14 cellular contexts compared by ENCODE assay signal in the genomic region with DNA sequence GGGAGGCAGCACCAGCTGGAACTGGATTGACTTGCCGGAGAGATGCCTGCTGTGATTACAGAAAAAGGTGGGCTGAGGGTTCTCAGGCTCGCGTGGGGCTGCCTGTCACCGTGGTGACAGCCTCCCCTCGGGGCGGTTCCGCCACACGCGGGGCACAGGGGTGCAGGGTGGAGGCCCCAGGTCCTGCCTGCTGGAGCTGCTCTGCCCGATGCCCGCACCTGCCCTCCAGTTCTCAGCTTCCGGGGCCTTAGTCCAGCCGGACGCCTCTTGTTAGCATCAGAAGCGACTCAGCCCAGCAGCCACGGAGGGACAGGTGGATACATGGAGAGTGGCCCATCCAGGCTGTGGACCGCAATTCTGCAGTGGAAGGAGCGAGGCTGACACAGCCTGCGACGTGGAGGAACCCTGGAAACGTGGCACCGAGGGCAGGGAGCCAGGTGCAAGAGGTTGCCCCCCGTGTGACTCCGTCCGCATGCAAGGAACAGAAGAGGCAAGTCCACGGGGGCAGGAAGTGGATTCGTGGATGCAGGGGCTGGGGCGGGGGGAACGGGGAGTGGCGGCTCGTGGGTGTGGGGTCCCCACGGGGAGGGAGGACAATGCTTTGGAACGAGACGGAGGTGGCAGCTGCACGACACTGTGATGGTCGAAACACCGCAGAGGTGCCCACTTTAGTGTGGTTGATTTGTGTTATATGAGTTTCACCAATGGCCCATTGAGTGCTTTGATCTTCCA.
DNase-seq lines count a peak whose midpoint lies in the region; ATAC-seq and TF ChIP-seq lines count a peak whose summit lies in the region.
"Had no signal": no experiment of that assay in that cellular context is flagged by ENCODE, and none has a peak within 500 bp of the region (broad histone marks: within the 10 kb centered on the region; RNA-seq: fewer than 3 reads in every experiment).

No MANE protein-coding gene starts in this region.

- no peaks in the 10 kb centered on the region for H3K9me3 Mint-ChIP-seq in natural killer cell treated with Interleukin-12 subunit alpha and Interleukin-12 subunit beta and Interleukin-15 and Interleukin-18, amount 100 ng/mL, for 72 hours
- H3K9me3 Mint-ChIP-seq in natural killer cell (no peaks in the 10 kb centered on the region), chondrocyte (ENCODE audit: low read depth) (no peaks in the 10 kb centered on the region)
- H3K9me3 Mint-ChIP-seq: CD4-positive, CD25-positive, alpha-beta regulatory T cell; HFFc6 had no signal

- no peaks in the 10 kb centered on the region for H3K9me2 ChIP-seq in neural cell (ENCODE audit: insufficient read depth, low read length)

- H3K4me3 ChIP-seq in neural cell (ENCODE audit: low read length), result peak overlapping the region; percentile 32

- H2AFZ ChIP-seq in neural cell (ENCODE audit: low read depth, low read length), result peak overlapping the region; percentile 19

- ATAC-seq in natural killer cell treated with Interleukin-12 subunit alpha and Interleukin-12 subunit beta and Interleukin-15 and Interleukin-18, amount 100 ng/mL, for 72 hours, result no peak
- no peak for ATAC-seq in natural killer cell
- ATAC-seq: HepG2 had no signal

- no peaks in the 10 kb centered on the region for H3K4me1 Mint-ChIP-seq in natural killer cell treated with Interleukin-12 subunit alpha and Interleukin-12 subunit beta and Interleukin-15 and Interleukin-18, amount 100 ng/mL, for 72 hours (ENCODE audit: low read depth in 2 of 2)
- H3K4me1 Mint-ChIP-seq in natural killer cell, result no peaks in the 10 kb centered on the region
- no peaks in the 10 kb centered on the region for H3K4me1 Mint-ChIP-seq in chondrocyte (ENCODE audit: low read depth)
- H3K4me1 Mint-ChIP-seq: CD4-positive, CD25-positive, alpha-beta regulatory T cell had no signal

- H3K36me3 ChIP-seq in neural cell (ENCODE audit: insufficient read depth, low read length), result no peaks in the 10 kb centered on the region
- H3K36me3 ChIP-seq: BE2C had no signal

- H3K4me3 Mint-ChIP-seq in natural killer cell treated with Interleukin-12 subunit alpha and Interleukin-12 subunit beta and Interleukin-15 and Interleukin-18, amount 100 ng/mL, for 72 hours, result no peak overlapping the region
- H3K4me3 Mint-ChIP-seq in natural killer cell (no peak overlapping the region), chondrocyte (ENCODE audit: unreplicated experiment) (no peak overlapping the region)
- H3K4me3 Mint-ChIP-seq: CD4-positive, CD25-positive, alpha-beta regulatory T cell; HFFc6 had no signal

- H3K9me3 ChIP-seq in neural cell (ENCODE audit: low read length), result no peaks in the 10 kb centered on the region
- H3K9me3 ChIP-seq: BE2C had no signal

- peak overlapping the region; percentile 53 for H3K9ac ChIP-seq in neural cell (ENCODE audit: low read length)

- intact Hi-C loops in natural killer cell (cut with micrococcal nuclease), result no loop called here

- TF ChIP-seq EP300 in neural cell (conservative IDR thresholded peaks at IDR 0.05; ENCODE audit: poor library complexity, severe bottlenecking), result no peak

- H3K27ac ChIP-seq in neural cell (ENCODE audit: low read length), result peak overlapping the region; percentile 82

- peak; percentile 7 for TF ChIP-seq RAD21 in neural cell (conservative IDR thresholded peaks at IDR 0.05)

- peak overlapping the region; percentile 38 for H3K4me2 ChIP-seq in neural cell (ENCODE audit: low read length)

- H4K20me1 ChIP-seq in neural cell (ENCODE audit: insufficient read depth), result no peaks in the 10 kb centered on the region

- peaks cover 8% of the 10 kb centered on the region for H3F3A ChIP-seq in neural cell (ENCODE audit: insufficient read depth, low read length, poor library complexity, severe bottlenecking)

- no peaks in the 10 kb centered on the region for H3K27me3 ChIP-seq in neural cell (ENCODE audit: insufficient read depth, low read depth, low read length)

- H3K36me3 Mint-ChIP-seq in natural killer cell treated with Interleukin-12 subunit alpha and Interleukin-12 subunit beta and Interleukin-15 and Interleukin-18, amount 100 ng/mL, for 72 hours, result no peaks in the 10 kb centered on the region
- H3K36me3 Mint-ChIP-seq in natural killer cell (no peaks in the 10 kb centered on the region), chondrocyte (ENCODE audit: low read depth) (no peaks in the 10 kb centered on the region)
- H3K36me3 Mint-ChIP-seq: CD4-positive, CD25-positive, alpha-beta regulatory T cell had no signal

- no peaks in the 10 kb centered on the region for H3K79me2 ChIP-seq in neural cell (replicated peaks; ENCODE audit: insufficient read depth, low read length)

- TF ChIP-seq CTCF in natural killer cell (IDR thresholded peaks at IDR 0.05), result no peak
- no peak for TF ChIP-seq CTCF in chondrocyte (IDR thresholded peaks at IDR 0.05)
- no peak for TF ChIP-seq CTCF in neural cell (IDR thresholded peaks at IDR 0.05; ENCODE audit: poor library complexity, severe bottlenecking)

- H3K27ac Mint-ChIP-seq in natural killer cell treated with Interleukin-12 subunit alpha and Interleukin-12 subunit beta and Interleukin-15 and Interleukin-18, amount 100 ng/mL, for 72 hours, result no peak overlapping the region
- H3K27ac Mint-ChIP-seq in natural killer cell (no peak overlapping the region), chondrocyte (ENCODE audit: unreplicated experiment) (no peak overlapping the region)
- H3K27ac Mint-ChIP-seq: CD4-positive, CD25-positive, alpha-beta regulatory T cell; HFFc6 had no signal

- peak; percentile 48 for DNase-seq in natural killer cell treated with Interleukin-12 subunit alpha and Interleukin-12 subunit beta and Interleukin-15 and Interleukin-18, amount 100 ng/mL, for 72 hours (ENCODE audit: low spot score)
- DNase-seq in natural killer cell (no peak), chondrocyte (ENCODE audit: low spot score) (peak; percentile 86), NCI-H2171 treated with DMSO at 0.1 percent for 48 hours (lab: John Stamatoyannopoulos, UW) (no peak), SW480 (ENCODE audit: low spot score) (no peak)
- DNase-seq in activated CD4-positive, alpha-beta T cell treated with anti-CD3 and anti-CD28 coated beads, Interleukin-2, amount 50 U/mL, for 48 hours, result no peak
- DNase-seq: BE2C; CD4-positive, CD25-positive, alpha-beta regulatory T cell; DMS53; GF-D8; HCEC 1CT; HFFc6 had no signal

- peaks cover 0 to 5% of the 10 kb centered on the region in 2 donors for H3K27me3 Mint-ChIP-seq in natural killer cell treated with Interleukin-12 subunit alpha and Interleukin-12 subunit beta and Interleukin-15 and Interleukin-18, amount 100 ng/mL, for 72 hours
- H3K27me3 Mint-ChIP-seq in natural killer cell (ENCODE audit: low read depth in 2 of 2) (peaks cover 8 to 10% of the 10 kb centered on the region in 2 donors), chondrocyte (ENCODE audit: low read depth) (peaks cover 50% of the 10 kb centered on the region)
- H3K27me3 Mint-ChIP-seq: CD4-positive, CD25-positive, alpha-beta regulatory T cell had no signal

TF ChIP-seq in neural cell, 6 proteins besides CTCF, POLR2A, EP300 and RAD21:
- TF ChIP-seq, protein P1, sequence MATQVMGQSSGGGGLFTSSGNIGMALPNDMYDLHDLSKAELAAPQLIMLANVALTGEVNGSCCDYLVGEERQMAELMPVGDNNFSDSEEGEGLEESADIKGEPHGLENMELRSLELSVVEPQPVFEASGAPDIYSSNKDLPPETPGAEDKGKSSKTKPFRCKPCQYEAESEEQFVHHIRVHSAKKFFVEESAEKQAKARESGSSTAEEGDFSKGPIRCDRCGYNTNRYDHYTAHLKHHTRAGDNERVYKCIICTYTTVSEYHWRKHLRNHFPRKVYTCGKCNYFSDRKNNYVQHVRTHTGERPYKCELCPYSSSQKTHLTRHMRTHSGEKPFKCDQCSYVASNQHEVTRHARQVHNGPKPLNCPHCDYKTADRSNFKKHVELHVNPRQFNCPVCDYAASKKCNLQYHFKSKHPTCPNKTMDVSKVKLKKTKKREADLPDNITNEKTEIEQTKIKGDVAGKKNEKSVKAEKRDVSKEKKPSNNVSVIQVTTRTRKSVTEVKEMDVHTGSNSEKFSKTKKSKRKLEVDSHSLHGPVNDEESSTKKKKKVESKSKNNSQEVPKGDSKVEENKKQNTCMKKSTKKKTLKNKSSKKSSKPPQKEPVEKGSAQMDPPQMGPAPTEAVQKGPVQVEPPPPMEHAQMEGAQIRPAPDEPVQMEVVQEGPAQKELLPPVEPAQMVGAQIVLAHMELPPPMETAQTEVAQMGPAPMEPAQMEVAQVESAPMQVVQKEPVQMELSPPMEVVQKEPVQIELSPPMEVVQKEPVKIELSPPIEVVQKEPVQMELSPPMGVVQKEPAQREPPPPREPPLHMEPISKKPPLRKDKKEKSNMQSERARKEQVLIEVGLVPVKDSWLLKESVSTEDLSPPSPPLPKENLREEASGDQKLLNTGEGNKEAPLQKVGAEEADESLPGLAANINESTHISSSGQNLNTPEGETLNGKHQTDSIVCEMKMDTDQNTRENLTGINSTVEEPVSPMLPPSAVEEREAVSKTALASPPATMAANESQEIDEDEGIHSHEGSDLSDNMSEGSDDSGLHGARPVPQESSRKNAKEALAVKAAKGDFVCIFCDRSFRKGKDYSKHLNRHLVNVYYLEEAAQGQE (IDR thresholded peaks at IDR 0.05; ENCODE audit: borderline replicate concordance), result no peak
- TF ChIP-seq POLR2AphosphoS5 (IDR thresholded peaks at IDR 0.05) (peak; percentile 60), TAF1 (IDR thresholded peaks at IDR 0.05; ENCODE audit: low read depth) (no peak), EZH2 (IDR thresholded peaks at IDR 0.05; ENCODE audit: borderline replicate concordance, insufficient read depth, low read length, poor library complexity, severe bottlenecking) (no peak)

Comparison
In these comparisons a context has a peak if more than half of its experiments do, and no peak if none do; other contexts are left out.
1. DNase-seq: peak in natural killer cell treated with Interleukin-12 subunit alpha and Interleukin-12 subunit beta and Interleukin-15 and Interleukin-18, amount 100 ng/mL, for 72 hours (single experiment) and chondrocyte (single experiment); none in natural killer cell (single experiment), NCI-H2171 treated with DMSO at 0.1 percent for 48 hours (single experiment), activated CD4-positive, alpha-beta T cell treated with anti-CD3 and anti-CD28 coated beads, Interleukin-2, amount 50 U/mL, for 48 hours (0 of 2) and SW480 (single experiment).